28 cellular contexts compared by ENCODE assay signal in the genomic region with DNA sequence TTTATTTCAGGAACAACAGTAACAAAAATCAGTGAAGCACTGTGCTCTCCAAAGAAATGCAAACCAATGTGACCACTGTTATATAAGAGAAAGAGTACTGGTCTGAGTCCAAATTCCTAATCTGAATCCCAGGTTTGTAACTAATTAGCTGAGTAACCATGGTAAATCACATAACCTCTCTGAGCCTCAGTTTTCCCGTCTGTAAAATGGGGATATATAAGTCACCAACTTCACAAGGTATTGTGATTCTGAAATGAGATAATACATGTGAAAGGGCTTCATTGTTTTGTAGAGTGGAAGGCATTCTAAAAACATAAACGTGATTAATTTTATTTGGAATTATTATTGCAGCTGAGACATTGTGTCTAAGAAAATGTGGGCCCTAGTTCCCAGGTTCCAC.
"Had no signal": no experiment of that assay in that cellular context is flagged by ENCODE, and none has a peak within 500 bp of the region (broad histone marks: within the 10 kb centered on the region; RNA-seq: fewer than 3 reads in every experiment).

No MANE protein-coding gene starts in this region.

- H3K27ac ChIP-seq: colonic mucosa, coronary artery, dorsolateral prefrontal cortex, epithelial cell of prostate, esophagus muscularis mucosa, esophagus squamous epithelium, foreskin keratinocyte, gastrocnemius medialis, gastroesophageal sphincter, heart left ventricle, heart right ventricle had no signal

- H3K27me3 ChIP-seq: colonic mucosa had no signal

- H3K4me1 ChIP-seq: colonic mucosa, esophagus muscularis mucosa, esophagus squamous epithelium, foreskin keratinocyte, gastrocnemius medialis, gastroesophageal sphincter, heart left ventricle, heart right ventricle had no signal

- DNase-seq: colonic mucosa; cortex of kidney; dermis blood vessel endothelial cell; dorsolateral prefrontal cortex; effector CD4-positive, alpha-beta T cell; effector CD8-positive, alpha-beta T cell; effector memory CD4-positive, alpha-beta T cell; effector memory CD8-positive, alpha-beta T cell; endodermal cell; erythroblast; esophagus squamous epithelium; foreskin fibroblast; foreskin keratinocyte; foreskin melanocyte; gastrocnemius medialis; glutamatergic neuron; head of caudate nucleus; heart left ventricle; heart right ventricle had no signal

- H3K36me3 ChIP-seq: colonic mucosa, esophagus muscularis mucosa, esophagus squamous epithelium, gastrocnemius medialis, gastroesophageal sphincter, heart left ventricle, heart right ventricle had no signal

- H3K9me3 ChIP-seq: colonic mucosa, esophagus muscularis mucosa, esophagus squamous epithelium, gastrocnemius medialis, gastroesophageal sphincter, heart left ventricle, heart right ventricle had no signal

- H3K4me3 ChIP-seq: colonic mucosa, coronary artery, dorsolateral prefrontal cortex, esophagus muscularis mucosa, esophagus squamous epithelium, gastrocnemius medialis, gastroesophageal sphincter, heart left ventricle, heart right ventricle had no signal

- FAIRE-seq: colon, endometrium, endothelial cell of umbilical vein, frontal cortex had no signal

- ATAC-seq: effector memory CD8-positive, alpha-beta T cell; esophagus mucosa; foreskin keratinocyte; gastrocnemius medialis; gastroesophageal sphincter; heart left ventricle; heart right ventricle had no signal
